Comparison of ENCODE assay signal across 1 cellular context in genomic region chr5:68343421-68343826, GRCh38.
A peak's percentile ranks its signal among the peaks of the same experiment; 100 is the strongest.
TF ChIP-seq lines count a peak whose summit lies in the region.

No MANE protein-coding gene starts in this region.

TF ChIP-seq in GM12878, 131 proteins besides CTCF, POLR2A, EP300 and RAD21 (continued from another document):
- TF ChIP-seq ZBTB4 (CRISPR knock-in tag; IDR thresholded peaks at IDR 0.05) = no peak
- no peak for TF ChIP-seq RFX5 (IDR thresholded peaks at IDR 0.05; ENCODE audit: low read depth, low read length)
- no peak for TF ChIP-seq RELB (IDR thresholded peaks at IDR 0.05; ENCODE audit: low read depth)
- TF ChIP-seq NFIC (IDR thresholded peaks at IDR 0.05; ENCODE audit: low read depth, low read length) = peak; percentile 77; the same call in 1 of the 2 replicates
- TF ChIP-seq ZBED1 (IDR thresholded peaks at IDR 0.05; ENCODE audit: borderline replicate concordance) = peak; percentile 59; the same call in 1 of the 2 replicates
